Comparison of ENCODE assay signal across 12 cellular contexts in genomic region chr9:70012569-70012968, GRCh38. TPM values are rescaled to one million over a fixed set of nuclear protein-coding genes. Genes with fewer than 3 reads are reported as not detected.
"Had no signal": no experiment of that assay in that cellular context is flagged by ENCODE, and none has a peak within 500 bp of the region (broad histone marks: within the 10 kb centered on the region; RNA-seq: fewer than 3 reads in every experiment).

No MANE protein-coding gene starts in this region.

- H3K9ac ChIP-seq: parathyroid adenoma had no signal

- H3K4me3 ChIP-seq: lung had no signal

- H3K36me3 Mint-ChIP-seq: stimulated activated effector memory CD8-positive, alpha-beta T cell treated with anti-CD3 and anti-CD28 coated beads, Interleukin-12 subunit alpha, Interleukin-12 subunit beta, amount 100 ng/mL, for 72 hours had no signal

- H3K79me2 ChIP-seq: parathyroid adenoma had no signal

- H3K27ac Mint-ChIP-seq: activated naive CD8-positive, alpha-beta T cell treated with anti-CD3 and anti-CD28 coated beads, Interleukin-2, amount 50 U/mL, for 24 hours; activated T-helper 17 cell treated with anti-CD3 and anti-CD28 coated beads, Interleukin-2, amount 50 U/mL, for 72 hours; stimulated activated effector memory CD8-positive, alpha-beta T cell treated with anti-CD3 and anti-CD28 coated beads, Interleukin-12 subunit alpha, Interleukin-12 subunit beta, amount 100 ng/mL, for 72 hours had no signal

- H3K9me3 Mint-ChIP-seq: activated naive CD8-positive, alpha-beta T cell treated with anti-CD3 and anti-CD28 coated beads, Interleukin-2, amount 50 U/mL, for 24 hours; activated T-helper 17 cell treated with anti-CD3 and anti-CD28 coated beads, Interleukin-2, amount 50 U/mL, for 72 hours; stimulated activated effector memory CD8-positive, alpha-beta T cell treated with anti-CD3 and anti-CD28 coated beads, Interleukin-12 subunit alpha, Interleukin-12 subunit beta, amount 100 ng/mL, for 72 hours had no signal

- H3K27ac ChIP-seq: parathyroid adenoma had no signal

- DNase-seq: activated CD4-positive, alpha-beta T cell treated with anti-CD3 and anti-CD28 coated beads for 1 hour; activated CD4-positive, alpha-beta T cell treated with anti-CD3 and anti-CD28 coated beads, Interleukin-2, amount 50 U/mL, for 48 hours; activated naive CD4-positive, alpha-beta T cell treated with Interleukin-2 at 50 U/mL for 16 hours; activated naive CD8-positive, alpha-beta T cell treated with anti-CD3 and anti-CD28 coated beads, Interleukin-2, amount 50 U/mL, for 24 hours; aorta; head of caudate nucleus; left colon; midbrain had no signal

- H3K27me3 Mint-ChIP-seq: activated naive CD8-positive, alpha-beta T cell treated with anti-CD3 and anti-CD28 coated beads, Interleukin-2, amount 50 U/mL, for 24 hours; activated T-helper 17 cell treated with anti-CD3 and anti-CD28 coated beads, Interleukin-2, amount 50 U/mL, for 72 hours had no signal

- H2AFZ ChIP-seq: parathyroid adenoma had no signal

- H3K4me1 Mint-ChIP-seq: activated naive CD8-positive, alpha-beta T cell treated with anti-CD3 and anti-CD28 coated beads, Interleukin-2, amount 50 U/mL, for 24 hours; activated T-helper 17 cell treated with anti-CD3 and anti-CD28 coated beads, Interleukin-2, amount 50 U/mL, for 72 hours; stimulated activated effector memory CD8-positive, alpha-beta T cell treated with anti-CD3 and anti-CD28 coated beads, Interleukin-12 subunit alpha, Interleukin-12 subunit beta, amount 100 ng/mL, for 72 hours had no signal

- ATAC-seq: activated naive CD8-positive, alpha-beta T cell treated with anti-CD3 and anti-CD28 coated beads, Interleukin-2, amount 50 U/mL, for 24 hours; activated T-helper 17 cell treated with anti-CD3 and anti-CD28 coated beads, Interleukin-2, amount 50 U/mL, for 72 hours; left colon; stimulated activated effector memory CD8-positive, alpha-beta T cell treated with anti-CD3 and anti-CD28 coated beads, Interleukin-12 subunit alpha, Interleukin-12 subunit beta, amount 100 ng/mL, for 72 hours had no signal

- H3K4me1 ChIP-seq: parathyroid adenoma had no signal

- H3K4me3 Mint-ChIP-seq: activated naive CD8-positive, alpha-beta T cell treated with anti-CD3 and anti-CD28 coated beads, Interleukin-2, amount 50 U/mL, for 24 hours; activated T-helper 17 cell treated with anti-CD3 and anti-CD28 coated beads, Interleukin-2, amount 50 U/mL, for 72 hours; stimulated activated effector memory CD8-positive, alpha-beta T cell treated with anti-CD3 and anti-CD28 coated beads, Interleukin-12 subunit alpha, Interleukin-12 subunit beta, amount 100 ng/mL, for 72 hours had no signal

RNA-seq across cellular contexts. Expression of gene MAMDC2, which starts 31.1 kb away (rescaled TPM):
- total RNA-seq: activated T-helper 17 cell treated with anti-CD3 and anti-CD28 coated beads, Interleukin-2, amount 50 U/mL, for 72 hours had no signal
